In the genomic region with DNA sequence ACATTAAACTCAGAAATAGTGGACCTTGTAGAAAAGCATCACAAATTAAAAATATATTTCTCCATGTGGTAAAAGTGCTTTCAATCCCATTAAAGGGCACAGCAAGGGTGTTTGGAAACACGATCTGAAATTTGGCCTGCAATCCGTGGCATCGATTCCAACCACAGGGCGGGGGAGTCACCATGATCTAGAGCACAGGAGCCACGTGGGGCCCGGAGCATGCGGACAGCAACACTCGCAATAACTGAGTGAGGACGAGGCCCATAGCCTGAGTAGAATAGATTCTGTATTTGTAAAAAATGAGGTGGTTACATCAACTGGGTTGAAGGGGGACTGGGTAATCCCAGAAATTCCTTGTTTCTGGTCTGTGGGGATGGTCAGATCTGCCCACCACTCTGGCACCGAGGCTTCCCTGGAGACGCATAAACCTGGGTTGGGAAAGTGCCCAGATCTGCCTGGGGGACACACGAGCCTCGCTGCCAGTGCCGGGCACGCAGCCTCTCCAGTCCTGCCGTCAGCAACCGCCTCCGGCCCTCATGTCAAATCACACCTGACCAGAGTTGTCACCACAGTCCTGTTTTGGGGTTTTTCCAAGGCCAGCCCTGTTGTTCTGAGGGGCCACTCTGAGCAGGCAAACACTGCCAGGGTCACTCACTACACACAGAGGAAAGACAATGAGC, we compare ENCODE assay signal across 29 cellular contexts.
DNase-seq lines count a peak whose midpoint lies in the region; ATAC-seq and TF ChIP-seq lines count a peak whose summit lies in the region.
"Had no signal": no experiment of that assay in that cellular context is flagged by ENCODE, and none has a peak within 500 bp of the region (broad histone marks: within the 10 kb centered on the region; RNA-seq: fewer than 3 reads in every experiment).

No MANE protein-coding gene starts in this region.

- H3K4me3 ChIP-seq in dorsolateral prefrontal cortex (no peak overlapping the region), right cardiac atrium (ENCODE audit: low read length) (no peak overlapping the region), psoas muscle (no peak overlapping the region)
- H3K4me3 ChIP-seq: coronary artery, GM23338, SJSA1, thoracic aorta had no signal

- intact Hi-C loops in dorsolateral prefrontal cortex (cut with DNase I) (loop anchor here in 1 of 2 donors (2.0 kb wide), 1 partner anchor 47 kb away; no protein-coding TSS in a partner anchor), right cardiac atrium (cut with DNase I) (no loop called here), psoas muscle (cut with DNase I) (no loop called here)

- H3K4me1 ChIP-seq in right cardiac atrium (ENCODE audit: control insufficient read depth, insufficient read depth, low read length), result peaks cover 3% of the 10 kb centered on the region
- peaks cover 33% of the 10 kb centered on the region for H3K4me1 ChIP-seq in psoas muscle
- H3K4me1 ChIP-seq: SJSA1 had no signal

- H3K9me3 ChIP-seq in right cardiac atrium (ENCODE audit: control insufficient read depth, low read length) (no peaks in the 10 kb centered on the region), psoas muscle (no peaks in the 10 kb centered on the region)
- H3K9me3 ChIP-seq: SJSA1, thoracic aorta had no signal

- H3K27ac ChIP-seq in dorsolateral prefrontal cortex (peak overlapping the region in 44 of 59 donors; percentile 1 to 77 (median 45)), right cardiac atrium (ENCODE audit: low read length) (peak overlapping the region; percentile 32), psoas muscle (peak overlapping the region; percentile 84)
- H3K27ac ChIP-seq: coronary artery, SJSA1, thoracic aorta had no signal

- no peaks in the 10 kb centered on the region for H3K36me3 ChIP-seq in psoas muscle (ENCODE audit: insufficient read depth in 1 of 2, low read depth in 1 of 2)
- H3K36me3 ChIP-seq: SJSA1, thoracic aorta had no signal

- ATAC-seq in right cardiac atrium, result peak; percentile 73 to 77
- peak; percentile 83 to 85 (median 84) for ATAC-seq in psoas muscle
- no peak for ATAC-seq in GM18511 (IDR thresholded peaks at IDR 0.05; ENCODE audit: unreplicated experiment)
- ATAC-seq: CD8-positive, alpha-beta T cell; effector memory CD8-positive, alpha-beta T cell; GM23338; naive thymus-derived CD8-positive, alpha-beta T cell had no signal

- WGBS in right cardiac atrium, result 53% methylated on average over 18 of the region's 18 CpGs
- WGBS in psoas muscle, 3 donors, result 25 to 41% (median 33%) methylated on average over 18 of the region's 18 CpGs

- peak; percentile 80 for DNase-seq in NCI-H1092 (lab: John Stamatoyannopoulos, UW)
- DNase-seq in dorsolateral prefrontal cortex, result peak in 1 of 10 donors; percentile 68
- peak; percentile 67 to 82 (median 80) for DNase-seq in right cardiac atrium
- peak; percentile 72 to 73 for DNase-seq in psoas muscle
- DNase-seq in NCI-H2107 treated with DMSO at 0.1 percent for 48 hours (lab: John Stamatoyannopoulos, UW; ENCODE audit: unreplicated experiment), result no peak
- DNase-seq in NCI-H526 (lab: John Stamatoyannopoulos, UW), result no peak
- DNase-seq in HT-29 (ENCODE audit: low spot score), result no peak
- DNase-seq: activated CD4-positive, alpha-beta T cell treated with anti-CD3 and anti-CD28 coated beads for 48 hours; activated gamma-delta T cell; activated naive CD8-positive, alpha-beta T cell treated with anti-CD3 and anti-CD28 coated beads for 36 hours; activated T-cell treated with anti-CD3 and anti-CD28 coated beads, Interleukin-2, amount 50 U/mL, for 24 hours; CD8-positive, alpha-beta T cell; effector memory CD8-positive, alpha-beta T cell; HFFc6; midbrain; naive thymus-derived CD8-positive, alpha-beta T cell; NCI-H1105 treated with DMSO at 0.1 percent for 48 hours; NCI-H2029 treated with DMSO at 0.1 percent for 48 hours; NCI-H345; NCI-H748 treated with DMSO at 0.1 percent for 48 hours; occipital lobe; small intestine; stimulated activated naive CD4-positive, alpha-beta T cell; T1000 had no signal

- TF ChIP-seq CTCF in dorsolateral prefrontal cortex (IDR thresholded peaks at IDR 0.05 in 54 of 56, conservative IDR thresholded peaks at IDR 0.05 in 2 of 56; ENCODE audit: low read depth in 1 of 56, partially characterized antibody in 56 of 56) (no peak), psoas muscle (IDR thresholded peaks at IDR 0.05) (no peak)

- H3K27me3 ChIP-seq in dorsolateral prefrontal cortex (no peaks in the 10 kb centered on the region), right cardiac atrium (ENCODE audit: control insufficient read depth, insufficient read depth) (no peaks in the 10 kb centered on the region), psoas muscle (ENCODE audit: insufficient read depth in 3 of 3, low read length in 2 of 3) (no peaks in the 10 kb centered on the region)
- H3K27me3 ChIP-seq: SJSA1 had no signal

Comparison
In these comparisons a context has a peak if more than half of its experiments do, and no peak if none do; other contexts are left out.
1. DNase-seq: peak in NCI-H1092 (single experiment), right cardiac atrium (3 of 3) and psoas muscle (2 of 2); none in NCI-H2107 treated with DMSO at 0.1 percent for 48 hours (single experiment), NCI-H526 (0 of 2) and HT-29 (single experiment).
2. H3K27ac ChIP-seq: peak in every context shown above with its lines; median percentile 84 in psoas muscle; 45 in dorsolateral prefrontal cortex; 32 in right cardiac atrium.